Comparison of ENCODE assay signal across 29 cellular contexts in the genomic region with DNA sequence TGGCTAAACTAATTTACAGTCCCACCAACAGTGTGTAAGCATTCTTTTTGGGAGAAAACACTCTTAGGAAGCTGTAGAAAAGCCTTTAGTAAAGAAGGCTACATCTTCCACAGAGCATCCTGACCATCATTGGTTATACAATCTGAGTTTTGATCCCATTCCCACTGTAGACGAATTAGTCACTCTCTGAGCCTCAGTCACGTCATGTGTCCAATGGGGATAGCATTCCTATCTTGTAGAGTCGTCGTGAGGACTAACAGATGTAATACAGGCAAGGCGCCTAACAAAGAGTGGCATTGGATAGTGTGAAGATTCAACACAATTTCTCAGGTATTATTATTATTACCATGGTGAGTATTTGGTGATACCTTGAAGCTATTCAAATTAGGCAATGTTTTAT. TPM values are rescaled to one million over a fixed set of nuclear protein-coding genes. Genes with fewer than 3 reads are reported as not detected.
"Had no signal": no experiment of that assay in that cellular context is flagged by ENCODE, and none has a peak within 500 bp of the region (broad histone marks: within the 10 kb centered on the region; RNA-seq: fewer than 3 reads in every experiment).

No MANE protein-coding gene starts in this region.

- DNase-seq: activated CD4-positive, alpha-beta memory T cell treated with anti-CD3 and anti-CD28 coated beads, Interleukin-2, amount 10 ng/mL, durations not matched to agents 7 days and 5 days; activated CD4-positive, alpha-beta T cell treated with anti-CD3 and anti-CD28 coated beads, Interleukin-2, amount 10 ng/mL, durations not matched to agents 7 days and 5 days; activated CD4-positive, CD25-positive, alpha-beta regulatory T cell treated with anti-CD3 and anti-CD28 coated beads, Interleukin-2, amount 50 U/mL, for 72 hours; activated CD8-positive, alpha-beta memory T cell treated with anti-CD3 and anti-CD28 coated beads, Interleukin-2, amount 50 U/mL, for 48 hours; activated gamma-delta T cell treated with Interleukin-2 at 50 U/mL for 16 hours; activated naive CD4-positive, alpha-beta T cell treated with anti-CD3 and anti-CD28 coated beads, Interleukin-2, amount 50 U/mL, for 16 hours; activated T-cell treated with anti-CD3 and anti-CD28 coated beads, Interleukin-2, amount 50 U/mL, for 24 hours; amniotic stem cell; endodermal cell; islet precursor cell; left ventricle myocardium inferior; mucosa of descending colon; stimulated activated CD4-positive, alpha-beta T cell treated with anti-CD3 and anti-CD28 coated beads, Interleukin-2, amount 100 ng/mL, for 24 hours; stimulated activated naive B cell treated with anti-CD40 and anti-IgM and Interleukin-4, amounts not matched to agents 10 μg/mL and 1 μg/mL and 100 μg/mL, for 72 hours; stomach; thyroid gland; upper lobe of right lung had no signal

- H3K36me3 ChIP-seq: breast epithelium, esophagus muscularis mucosa, gastroesophageal sphincter, left ventricle myocardium inferior, right atrium auricular region, stomach, thyroid gland, upper lobe of right lung had no signal

- H3K79me2 ChIP-seq: hepatocyte had no signal

- H3K36me3 Mint-ChIP-seq: natural killer cell treated with Interleukin-12 subunit alpha and Interleukin-12 subunit beta and Interleukin-15 and Interleukin-18, amount 100 ng/mL, for 72 hours; stimulated activated naive B cell treated with anti-CD40 and anti-IgM and Interleukin-4, amounts not matched to agents 10 μg/mL and 1 μg/mL and 100 μg/mL, for 72 hours had no signal

- H3K4me3 Mint-ChIP-seq: activated CD4-positive, alpha-beta memory T cell treated with anti-CD3 and anti-CD28 coated beads, Interleukin-2, amount 10 ng/mL, durations not matched to agents 7 days and 5 days; activated CD4-positive, alpha-beta T cell treated with anti-CD3 and anti-CD28 coated beads, Interleukin-2, amount 10 ng/mL, durations not matched to agents 7 days and 5 days; activated T-cell treated with anti-CD3 and anti-CD28 coated beads, Interleukin-2, amount 50 U/mL, for 24 hours; activated T-helper 17 cell treated with anti-CD3 and anti-CD28 coated beads, Interleukin-2, amount 50 U/mL, for 72 hours; central memory CD8-positive, alpha-beta T cell; dendritic cell treated with granulocyte-macrophage colony-stimulating factor and Interleukin-4, amounts not matched to agents 40 ng/mL and 50 ng/mL, for 4 days; endodermal cell; natural killer cell treated with Interleukin-12 subunit alpha and Interleukin-12 subunit beta and Interleukin-15 and Interleukin-18, amount 100 ng/mL, for 72 hours; stimulated activated naive B cell treated with anti-CD40 and anti-IgM and Interleukin-4, amounts not matched to agents 10 μg/mL and 1 μg/mL and 100 μg/mL, for 72 hours had no signal

- H3K27ac Mint-ChIP-seq: activated CD4-positive, alpha-beta memory T cell treated with anti-CD3 and anti-CD28 coated beads, Interleukin-2, amount 10 ng/mL, durations not matched to agents 7 days and 5 days; activated CD4-positive, alpha-beta T cell treated with anti-CD3 and anti-CD28 coated beads, Interleukin-2, amount 10 ng/mL, durations not matched to agents 7 days and 5 days; activated T-cell treated with anti-CD3 and anti-CD28 coated beads, Interleukin-2, amount 50 U/mL, for 24 hours; activated T-helper 17 cell treated with anti-CD3 and anti-CD28 coated beads, Interleukin-2, amount 50 U/mL, for 72 hours; dendritic cell treated with granulocyte-macrophage colony-stimulating factor and Interleukin-4, amounts not matched to agents 40 ng/mL and 50 ng/mL, for 4 days; endodermal cell; natural killer cell treated with Interleukin-12 subunit alpha and Interleukin-12 subunit beta and Interleukin-15 and Interleukin-18, amount 100 ng/mL, for 72 hours; stimulated activated naive B cell treated with anti-CD40 and anti-IgM and Interleukin-4, amounts not matched to agents 10 μg/mL and 1 μg/mL and 100 μg/mL, for 72 hours had no signal

- H3K27me3 ChIP-seq: breast epithelium, hepatocyte, right atrium auricular region, thyroid gland, upper lobe of right lung had no signal

- H3K4me3 ChIP-seq: breast epithelium, esophagus muscularis mucosa, gastroesophageal sphincter, hepatocyte, left ventricle myocardium inferior, lung, mucosa of descending colon, right atrium auricular region, smooth muscle cell, stomach, thyroid gland, upper lobe of right lung had no signal

- H3K27ac ChIP-seq: breast epithelium, esophagus muscularis mucosa, gastroesophageal sphincter, hepatocyte, left ventricle myocardium inferior, right atrium auricular region, stomach, thyroid gland, upper lobe of right lung had no signal

- H3K4me1 Mint-ChIP-seq: activated CD4-positive, alpha-beta memory T cell treated with anti-CD3 and anti-CD28 coated beads, Interleukin-2, amount 10 ng/mL, durations not matched to agents 7 days and 5 days; activated CD4-positive, alpha-beta T cell treated with anti-CD3 and anti-CD28 coated beads, Interleukin-2, amount 10 ng/mL, durations not matched to agents 7 days and 5 days; activated T-helper 17 cell treated with anti-CD3 and anti-CD28 coated beads, Interleukin-2, amount 50 U/mL, for 72 hours; central memory CD8-positive, alpha-beta T cell had no signal

- H2AFZ ChIP-seq: hepatocyte had no signal

- H3K4me2 ChIP-seq: hepatocyte, smooth muscle cell had no signal

- H3K27me3 Mint-ChIP-seq: dendritic cell treated with granulocyte-macrophage colony-stimulating factor and Interleukin-4, amounts not matched to agents 40 ng/mL and 50 ng/mL, for 4 days had no signal

- H3K4me1 ChIP-seq: breast epithelium, esophagus muscularis mucosa, gastroesophageal sphincter, left ventricle myocardium inferior, right atrium auricular region, stomach, thyroid gland, upper lobe of right lung had no signal

- H3K9me3 ChIP-seq: breast epithelium, gastroesophageal sphincter, left ventricle myocardium inferior, mucosa of descending colon, right atrium auricular region, stomach, thyroid gland, upper lobe of right lung had no signal

- H3K9me3 Mint-ChIP-seq: activated CD4-positive, alpha-beta memory T cell treated with anti-CD3 and anti-CD28 coated beads, Interleukin-2, amount 10 ng/mL, durations not matched to agents 7 days and 5 days; activated CD4-positive, alpha-beta T cell treated with anti-CD3 and anti-CD28 coated beads, Interleukin-2, amount 10 ng/mL, durations not matched to agents 7 days and 5 days; activated T-cell treated with anti-CD3 and anti-CD28 coated beads, Interleukin-2, amount 50 U/mL, for 24 hours; activated T-helper 17 cell treated with anti-CD3 and anti-CD28 coated beads, Interleukin-2, amount 50 U/mL, for 72 hours; central memory CD8-positive, alpha-beta T cell; dendritic cell treated with granulocyte-macrophage colony-stimulating factor and Interleukin-4, amounts not matched to agents 40 ng/mL and 50 ng/mL, for 4 days; natural killer cell treated with Interleukin-12 subunit alpha and Interleukin-12 subunit beta and Interleukin-15 and Interleukin-18, amount 100 ng/mL, for 72 hours had no signal

RNA-seq across cellular contexts. Expression of gene ALDH1A3, which starts 44.0 kb away (rescaled TPM):
- total RNA-seq: activated CD4-positive, alpha-beta memory T cell treated with anti-CD3 and anti-CD28 coated beads, Interleukin-2, amount 10 ng/mL, durations not matched to agents 7 days and 5 days; activated CD4-positive, alpha-beta T cell treated with anti-CD3 and anti-CD28 coated beads, Interleukin-2, amount 10 ng/mL, durations not matched to agents 7 days and 5 days; activated T-helper 17 cell treated with anti-CD3 and anti-CD28 coated beads, Interleukin-2, amount 50 U/mL, for 72 hours; myocyte; natural killer cell treated with Interleukin-12 subunit alpha and Interleukin-12 subunit beta and Interleukin-15 and Interleukin-18, amount 100 ng/mL, for 72 hours had no signal
